In genomic region chr10:124663228-124663627, GRCh38 we compare ENCODE assay signal across 24 cellular contexts.
A peak's percentile ranks its signal among the peaks of the same experiment; 100 is the strongest.
DNase-seq lines count a peak whose midpoint lies in the region; ATAC-seq and TF ChIP-seq lines count a peak whose summit lies in the region.
"Had no signal": no experiment of that assay in that cellular context is flagged by ENCODE, and none has a peak within 500 bp of the region (broad histone marks: within the 10 kb centered on the region; RNA-seq: fewer than 3 reads in every experiment).

No MANE protein-coding gene starts in this region.

- H3K4me2 ChIP-seq in DND-41 (ENCODE audit: insufficient read depth, low read length): no peak overlapping the region
- H3K4me2 ChIP-seq: GM23338 had no signal

- no peaks in the 10 kb centered on the region for H3K9me3 ChIP-seq in DND-41 (ENCODE audit: insufficient read depth, low read length, severe bottlenecking)
- no peaks in the 10 kb centered on the region for H3K9me3 ChIP-seq in WERI-Rb-1 (ENCODE audit: severe bottlenecking)
- H3K9me3 ChIP-seq: MG63, SJCRH30 had no signal

- no peak overlapping the region for H3K4me3 ChIP-seq in DND-41 (ENCODE audit: low read depth in 1 of 2, low read length in 2 of 2)
- H3K4me3 ChIP-seq in WERI-Rb-1 (ENCODE audit: low read depth, low read length): no peak overlapping the region
- H3K4me3 ChIP-seq: GM12878, GM23338, MG63, SJCRH30 had no signal

- H3K4me3 Mint-ChIP-seq in T-helper 2 cell treated with Interferon-gamma antibody and Interleukin-4, amounts not matched to agents 5 μg/mL and 100 μg/mL, for 36 hours: no peak overlapping the region
- no peak overlapping the region for H3K4me3 Mint-ChIP-seq in immature natural killer cell
- no peak overlapping the region for H3K4me3 Mint-ChIP-seq in activated CD8-positive, alpha-beta memory T cell treated with anti-CD3 and anti-CD28 coated beads, Interleukin-2, amount 10 ng/mL, durations not matched to agents 7 days and 5 days
- H3K4me3 Mint-ChIP-seq: GM23338 had no signal

- H3K36me3 ChIP-seq in DND-41 (ENCODE audit: insufficient read depth, low read length) (peaks cover 88% of the 10 kb centered on the region), WERI-Rb-1 (peaks cover 6% of the 10 kb centered on the region)
- H3K36me3 ChIP-seq: MG63, SJCRH30 had no signal

- no peak overlapping the region for H3K9ac ChIP-seq in DND-41 (ENCODE audit: low read depth, low read length)

- no peaks in the 10 kb centered on the region for H3K36me3 Mint-ChIP-seq in T-helper 2 cell treated with Interferon-gamma antibody and Interleukin-4, amounts not matched to agents 5 μg/mL and 100 μg/mL, for 36 hours (ENCODE audit: low read depth)
- H3K36me3 Mint-ChIP-seq in immature natural killer cell: peaks cover 0 to 11% (median 6%) of the 10 kb centered on the region in 3 donors
- H3K36me3 Mint-ChIP-seq in activated CD8-positive, alpha-beta memory T cell treated with anti-CD3 and anti-CD28 coated beads, Interleukin-2, amount 10 ng/mL, durations not matched to agents 7 days and 5 days: peaks cover 3% of the 10 kb centered on the region

- no peak for TF ChIP-seq CTCF in DND-41 (IDR thresholded peaks at IDR 0.05; ENCODE audit: borderline replicate concordance, extremely low read depth, low read length, poor library complexity, severe bottlenecking)
- no peak for TF ChIP-seq CTCF in WERI-Rb-1 (IDR thresholded peaks at IDR 0.05; ENCODE audit: low read depth, low read length)

- peak overlapping the region; percentile 52 for H3K27ac Mint-ChIP-seq in T-helper 2 cell treated with Interferon-gamma antibody and Interleukin-4, amounts not matched to agents 5 μg/mL and 100 μg/mL, for 36 hours
- H3K27ac Mint-ChIP-seq in immature natural killer cell: peak overlapping the region; percentile 55 to 99 (median 86)
- H3K27ac Mint-ChIP-seq in activated CD8-positive, alpha-beta memory T cell treated with anti-CD3 and anti-CD28 coated beads, Interleukin-2, amount 10 ng/mL, durations not matched to agents 7 days and 5 days: no peak overlapping the region
- H3K27ac Mint-ChIP-seq: GM23338 had no signal

- H4K20me1 ChIP-seq in DND-41 (ENCODE audit: insufficient read depth, low read length): peaks cover 90% of the 10 kb centered on the region

- peaks cover 24% of the 10 kb centered on the region for H3K4me1 Mint-ChIP-seq in T-helper 2 cell treated with Interferon-gamma antibody and Interleukin-4, amounts not matched to agents 5 μg/mL and 100 μg/mL, for 36 hours (ENCODE audit: low read depth)
- peaks cover 69 to 90% of the 10 kb centered on the region in 2 donors for H3K4me1 Mint-ChIP-seq in immature natural killer cell
- H3K4me1 Mint-ChIP-seq in activated CD8-positive, alpha-beta memory T cell treated with anti-CD3 and anti-CD28 coated beads, Interleukin-2, amount 10 ng/mL, durations not matched to agents 7 days and 5 days: peaks cover 34% of the 10 kb centered on the region

- ATAC-seq in DND-41 (ENCODE audit: insufficient read depth, low read depth): no peak
- ATAC-seq in activated CD8-positive, alpha-beta memory T cell treated with anti-CD3 and anti-CD28 coated beads, Interleukin-2, amount 10 ng/mL, durations not matched to agents 7 days and 5 days: no peak
- ATAC-seq: GM12878, GM23338, PC-3 had no signal

- H3K27me3 ChIP-seq in DND-41 (ENCODE audit: insufficient read depth, low read length, poor library complexity) (no peaks in the 10 kb centered on the region), WERI-Rb-1 (ENCODE audit: insufficient read depth, low read depth, severe bottlenecking) (no peaks in the 10 kb centered on the region)
- H3K27me3 ChIP-seq: MG63, SJCRH30 had no signal

- DNase-seq in T-helper 2 cell treated with Interferon-gamma antibody and Interleukin-4, amounts not matched to agents 5 μg/mL and 100 μg/mL, for 36 hours (ENCODE audit: low spot score): no peak
- no peak for DNase-seq in T-helper 2 cell
- no peak for DNase-seq in DND-41
- no peak for DNase-seq in immature natural killer cell
- no peak for DNase-seq in substantia nigra (lab: John Stamatoyannopoulos, UW)
- DNase-seq in activated CD8-positive, alpha-beta memory T cell treated with anti-CD3 and anti-CD28 coated beads, Interleukin-2, amount 10 ng/mL, durations not matched to agents 7 days and 5 days: no peak
- no peak for DNase-seq in WERI-Rb-1
- DNase-seq in kidney tubule cell (ENCODE audit: low spot score): no peak
- DNase-seq: AML-193, EL, HCEC 1CT, Kasumi-1, MG63, NCI-H1048, NCI-H1436, NCI-H1930, NCI-H345, NCI-H524 treated with DMSO at 0.1 percent for 48 hours, PC-3, SJCRH30 had no signal

- H2AFZ ChIP-seq in DND-41 (ENCODE audit: low read depth, low read length): no peak overlapping the region
- H2AFZ ChIP-seq: GM23338 had no signal

- peaks cover 53% of the 10 kb centered on the region for H3K4me1 ChIP-seq in DND-41 (ENCODE audit: insufficient read depth, low read length)

- peaks cover 100% of the 10 kb centered on the region for H3K79me2 ChIP-seq in DND-41 (ENCODE audit: insufficient read depth, low read length)

- CTCF ChIA-PET in activated CD8-positive, alpha-beta memory T cell treated with anti-CD3 and anti-CD28 coated beads, Interleukin-2, amount 10 ng/mL, durations not matched to agents 7 days and 5 days (lab: Charles Lee): interaction anchor here (0.8 to 1.3 kb wide), 3 partner anchors 11 to 79 kb away, joined by 3 to 4 read pairs (median 3); no protein-coding TSS in a partner anchor

- H3K27ac ChIP-seq in DND-41 (ENCODE audit: low read length): peak overlapping the region; percentile 37; the same call in 1 of the 2 replicates
- peak overlapping the region; percentile 75 for H3K27ac ChIP-seq in substantia nigra (ENCODE audit: low read depth, low read length, poor library complexity, severe bottlenecking)
- no peak overlapping the region for H3K27ac ChIP-seq in WERI-Rb-1
- H3K27ac ChIP-seq: 22Rv1, RWPE1, SJCRH30 had no signal

- H3K27me3 Mint-ChIP-seq in T-helper 2 cell treated with Interferon-gamma antibody and Interleukin-4, amounts not matched to agents 5 μg/mL and 100 μg/mL, for 36 hours (ENCODE audit: low read depth): no peaks in the 10 kb centered on the region
- peaks cover 13 to 38% (median 22%) of the 10 kb centered on the region in 3 donors for H3K27me3 Mint-ChIP-seq in immature natural killer cell (ENCODE audit: low read depth in 3 of 3)
- no peaks in the 10 kb centered on the region for H3K27me3 Mint-ChIP-seq in activated CD8-positive, alpha-beta memory T cell treated with anti-CD3 and anti-CD28 coated beads, Interleukin-2, amount 10 ng/mL, durations not matched to agents 7 days and 5 days

- H3K9me3 Mint-ChIP-seq in T-helper 2 cell treated with Interferon-gamma antibody and Interleukin-4, amounts not matched to agents 5 μg/mL and 100 μg/mL, for 36 hours: no peaks in the 10 kb centered on the region
- no peaks in the 10 kb centered on the region for H3K9me3 Mint-ChIP-seq in immature natural killer cell
- no peaks in the 10 kb centered on the region for H3K9me3 Mint-ChIP-seq in activated CD8-positive, alpha-beta memory T cell treated with anti-CD3 and anti-CD28 coated beads, Interleukin-2, amount 10 ng/mL, durations not matched to agents 7 days and 5 days (ENCODE audit: low read depth)
- H3K9me3 Mint-ChIP-seq: GM23338 had no signal
